Comparison of ENCODE assay signal across 1 cellular context in the genomic region with DNA sequence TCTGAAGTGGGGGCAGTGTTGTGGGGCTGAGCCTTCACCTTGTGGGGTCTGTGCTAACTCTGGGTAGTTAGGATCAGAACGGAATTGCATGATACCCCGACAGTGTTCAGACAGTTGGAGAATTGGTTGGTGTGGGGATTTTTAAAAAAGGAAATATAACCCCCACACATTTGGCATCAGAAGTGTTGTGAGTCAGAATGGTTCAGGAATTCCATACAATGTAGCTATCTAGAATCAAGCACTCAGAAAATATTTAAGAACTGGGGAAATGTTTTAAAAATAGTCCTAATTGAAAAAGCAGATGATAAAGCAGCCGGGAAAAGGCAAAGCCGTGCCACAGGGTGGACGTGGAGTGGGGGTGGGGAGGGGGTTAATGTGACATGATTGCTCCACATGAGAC.
TF ChIP-seq lines count a peak whose summit lies in the region.

No MANE protein-coding gene starts in this region.

TF ChIP-seq in IMR-90, 13 proteins besides CTCF, POLR2A, EP300 and RAD21:
- no peak for TF ChIP-seq RCOR1 (IDR thresholded peaks at IDR 0.05; ENCODE audit: insufficient replicate concordance, low read length)
- no peak for TF ChIP-seq MAFK (IDR thresholded peaks at IDR 0.05; ENCODE audit: low read depth, low read length)
- TF ChIP-seq BHLHE40 (IDR thresholded peaks at IDR 0.05; ENCODE audit: low read depth, low read length) = no peak
- TF ChIP-seq FOS (IDR thresholded peaks at IDR 0.05; ENCODE audit: low read depth, low read length) = no peak
- TF ChIP-seq CEBPB (IDR thresholded peaks at IDR 0.05; ENCODE audit: low read depth, low read length) = no peak
- TF ChIP-seq, protein P1, sequence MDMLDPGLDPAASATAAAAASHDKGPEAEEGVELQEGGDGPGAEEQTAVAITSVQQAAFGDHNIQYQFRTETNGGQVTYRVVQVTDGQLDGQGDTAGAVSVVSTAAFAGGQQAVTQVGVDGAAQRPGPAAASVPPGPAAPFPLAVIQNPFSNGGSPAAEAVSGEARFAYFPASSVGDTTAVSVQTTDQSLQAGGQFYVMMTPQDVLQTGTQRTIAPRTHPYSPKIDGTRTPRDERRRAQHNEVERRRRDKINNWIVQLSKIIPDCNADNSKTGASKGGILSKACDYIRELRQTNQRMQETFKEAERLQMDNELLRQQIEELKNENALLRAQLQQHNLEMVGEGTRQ (IDR thresholded peaks at IDR 0.05; ENCODE audit: low read depth, low read length) = no peak
- TF ChIP-seq RFX5 (IDR thresholded peaks at IDR 0.05; ENCODE audit: low read depth, low read length) = no peak
- no peak for TF ChIP-seq NFE2L2 (IDR thresholded peaks at IDR 0.05; ENCODE audit: low read depth, low read length)
- TF ChIP-seq, protein P2, sequence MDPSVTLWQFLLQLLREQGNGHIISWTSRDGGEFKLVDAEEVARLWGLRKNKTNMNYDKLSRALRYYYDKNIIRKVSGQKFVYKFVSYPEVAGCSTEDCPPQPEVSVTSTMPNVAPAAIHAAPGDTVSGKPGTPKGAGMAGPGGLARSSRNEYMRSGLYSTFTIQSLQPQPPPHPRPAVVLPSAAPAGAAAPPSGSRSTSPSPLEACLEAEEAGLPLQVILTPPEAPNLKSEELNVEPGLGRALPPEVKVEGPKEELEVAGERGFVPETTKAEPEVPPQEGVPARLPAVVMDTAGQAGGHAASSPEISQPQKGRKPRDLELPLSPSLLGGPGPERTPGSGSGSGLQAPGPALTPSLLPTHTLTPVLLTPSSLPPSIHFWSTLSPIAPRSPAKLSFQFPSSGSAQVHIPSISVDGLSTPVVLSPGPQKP (IDR thresholded peaks at IDR 0.05; ENCODE audit: borderline replicate concordance, low read depth, low read length) = no peak
- no peak for TF ChIP-seq MAZ (IDR thresholded peaks at IDR 0.05; ENCODE audit: borderline replicate concordance, low read depth, low read length)
- TF ChIP-seq MXI1 (IDR thresholded peaks at IDR 0.05; ENCODE audit: borderline replicate concordance, low read depth, low read length) = no peak
